8 cellular contexts compared by ENCODE assay signal in genomic region chr11:63536669-63537292, GRCh38. TPM values are rescaled to one million over a fixed set of nuclear protein-coding genes. Genes with fewer than 3 reads are reported as not detected.
DNase-seq lines count a peak whose midpoint lies in the region; ATAC-seq, FAIRE-seq and TF ChIP-seq lines count a peak whose summit lies in the region.

Gene PLAAT4 (plus strand): TSS chr11:63536808. CDS start chr11:63536869, 61 bp downstream.

- no peaks in the 10 kb centered on the region for H3K9me3 ChIP-seq in mesenchymal stem cell (ENCODE audit: control insufficient read depth, low read length)

- no peak within 1 kb of the TSS for H4K91ac ChIP-seq in mesenchymal stem cell (ENCODE audit: low read length)

- intact Hi-C loops in T-helper 1 cell treated with Interleukin-12 subunit alpha and Interleukin-12 subunit beta and Interleukin-4 antibody, amounts not matched to agents 30 ng/mL and 1 ng/mL, for 36 hours (cut with micrococcal nuclease): loop anchor here (1.0 to 2.0 kb wide), 4 partner anchors 17 to 98 kb away; no protein-coding TSS in a partner anchor

- DNase-seq in C1 segment of cervical spinal cord (lab: John Stamatoyannopoulos, UW) (peak in 13 of 14 donors; percentile 46 to 82 (median 78)), H54 (ENCODE audit: insufficient read length, low spot score) (peak; percentile 19), dermis microvascular lymphatic vessel endothelial cell (ENCODE audit: low read depth in 2 of 2) (peak; percentile 29 to 33), mesenchymal stem cell (peak; percentile 72), superior temporal gyrus (ENCODE audit: extremely low spot score) (peak; percentile 86)

- peak within 1 kb of the TSS in 1 of 2 experiments; percentile 5 for H3K23ac ChIP-seq in mesenchymal stem cell (ENCODE audit: low read length in 2 of 2)

- 79% methylated on average over 10 of the region's 10 CpGs for WGBS in mesenchymal stem cell

- no peak within 1 kb of the TSS for H2BK120ac ChIP-seq in mesenchymal stem cell (ENCODE audit: low read depth, low read length)

- peak within 1 kb of the TSS; percentile 80 for H3K27ac ChIP-seq in mesenchymal stem cell (ENCODE audit: low read length, poor library complexity, severe bottlenecking)

- H2BK12ac ChIP-seq in mesenchymal stem cell (ENCODE audit: low read length in 2 of 2): no peak within 1 kb of the TSS

- peak within 1 kb of the TSS; percentile 12 to 77 for H3K4me3 ChIP-seq in mesenchymal stem cell (ENCODE audit: insufficient read depth in 1 of 2, low read depth in 1 of 2, low read length in 2 of 2)

- H3K4me2 ChIP-seq in mesenchymal stem cell (ENCODE audit: low read length, poor library complexity, severe bottlenecking): peak within 1 kb of the TSS; percentile 50

- TF ChIP-seq POLR2A in H54 (IDR thresholded peaks at IDR 0.05; ENCODE audit: low read depth, low read length): no peak

- H2BK15ac ChIP-seq in mesenchymal stem cell (ENCODE audit: low read depth, poor library complexity, severe bottlenecking): no peak within 1 kb of the TSS

- H2AFZ ChIP-seq in mesenchymal stem cell (ENCODE audit: low read depth, low read length): peak within 1 kb of the TSS; percentile 3

- H3K14ac ChIP-seq in mesenchymal stem cell (ENCODE audit: low read length in 2 of 2): peak within 1 kb of the TSS in 1 of 2 experiments; percentile 26

- ATAC-seq in GM21367 (IDR thresholded peaks at IDR 0.05; ENCODE audit: unreplicated experiment) (no peak), HG03571 (IDR thresholded peaks at IDR 0.05; ENCODE audit: unreplicated experiment) (no peak)

- no peak within 1 kb of the TSS for H3K4ac ChIP-seq in mesenchymal stem cell (ENCODE audit: low read depth in 1 of 2, low read length in 2 of 2)

- H2AK5ac ChIP-seq in mesenchymal stem cell (ENCODE audit: low read length, severe bottlenecking): peak within 1 kb of the TSS; percentile 91

- H3K4me1 ChIP-seq in mesenchymal stem cell (ENCODE audit: control insufficient read depth, insufficient read depth, low read depth, low read length): peaks cover 31% of the 10 kb centered on the region

- H2BK5ac ChIP-seq in mesenchymal stem cell (ENCODE audit: low read depth, low read length, poor library complexity, severe bottlenecking): no peak within 1 kb of the TSS

- H3K9ac ChIP-seq in mesenchymal stem cell (ENCODE audit: low read length): peak within 1 kb of the TSS; percentile 85

- peak within 1 kb of the TSS; percentile 67 for H4K8ac ChIP-seq in mesenchymal stem cell (ENCODE audit: low read length)

- peaks cover 11% of the 10 kb centered on the region for H3K79me1 ChIP-seq in mesenchymal stem cell (replicated peaks; ENCODE audit: low read length, poor library complexity, severe bottlenecking)

- H3K36me3 ChIP-seq in mesenchymal stem cell (ENCODE audit: control insufficient read depth in 1 of 2, insufficient read depth in 2 of 2, low read depth in 1 of 2, low read length in 2 of 2): peaks cover 0 to 3% of the 10 kb centered on the region in 2 experiments

- no peak for FAIRE-seq in H54 (lab: Jason Lieb, UNC)

- no peaks in the 10 kb centered on the region for H3K27me3 ChIP-seq in mesenchymal stem cell (ENCODE audit: control insufficient read depth in 1 of 2, insufficient read depth in 1 of 2, low read length in 2 of 2)

- no peak within 1 kb of the TSS for H3K18ac ChIP-seq in mesenchymal stem cell (ENCODE audit: low read depth in 1 of 2, low read length in 2 of 2)

RNA-seq across cellular contexts. Expression of gene PLAAT4, which starts in this region (rescaled TPM):
- 136 and 138 TPM in 2 replicates for total RNA-seq in T-helper 1 cell treated with Interleukin-12 subunit alpha and Interleukin-12 subunit beta and Interleukin-4 antibody, amounts not matched to agents 30 ng/mL and 1 ng/mL, for 36 hours
- 2.3 and 7.0 TPM in 2 replicates for total RNA-seq in dermis microvascular lymphatic vessel endothelial cell
- 13.1 TPM for polyA plus RNA-seq in mesenchymal stem cell (2013, experiment 1 of 2)
- 14.3 TPM for polyA plus RNA-seq in mesenchymal stem cell (2013, experiment 2 of 2)

Comparison
In these comparisons a context has a peak if more than half of its experiments do, and no peak if none do; other contexts are left out.
1. RNA of gene PLAAT4 (total RNA-seq): 136 to 138 TPM in T-helper 1 cell treated with Interleukin-12 subunit alpha and Interleukin-12 subunit beta and Interleukin-4 antibody, amounts not matched to agents 30 ng/mL and 1 ng/mL, for 36 hours; 2.3 to 7.0 TPM in dermis microvascular lymphatic vessel endothelial cell; every median in the first group is over 10 times any median in the second.
2. DNase-seq: peak in every context shown above with its lines; median percentile 86 in superior temporal gyrus; 78 in C1 segment of cervical spinal cord; 72 in mesenchymal stem cell; 31 in dermis microvascular lymphatic vessel endothelial cell; 19 in H54.